8 cellular contexts compared by ENCODE assay signal in genomic region chr17:43905985-43906852, GRCh38. TPM values are rescaled to one million over a fixed set of nuclear protein-coding genes. Genes with fewer than 3 reads are reported as not detected.
A peak's percentile ranks its signal among the peaks of the same experiment; 100 is the strongest.
DNase-seq lines count a peak whose midpoint lies in the region; ATAC-seq and TF ChIP-seq lines count a peak whose summit lies in the region.

No MANE protein-coding gene starts in this region.

- H3K4me3 ChIP-seq in BE2C (ENCODE audit: low read depth, low read length) (peak overlapping the region; percentile 69), epithelial cell of proximal tubule (ENCODE audit: low read depth, low read length) (peak overlapping the region; percentile 55)

- H3K27ac ChIP-seq in temporal lobe (ENCODE audit: low read depth, low read length): peak overlapping the region; percentile 97

- DNase-seq in BE2C (peak; percentile 79), epithelial cell of proximal tubule (ENCODE audit: low read depth) (no peak), midbrain (lab: John Stamatoyannopoulos, UW) (peak; percentile 83), GM20000 (ENCODE audit: low spot score) (no peak)
- DNase-seq in activated CD4-positive, alpha-beta T cell treated with anti-CD3 and anti-CD28 coated beads, Interleukin-2, amount 50 U/mL, for 48 hours: peak; percentile 34 to 48

- peak overlapping the region; percentile 23 to 91 (median 65) for H3K4me3 Mint-ChIP-seq in IgD-negative memory B cell

- peaks cover 9% of the 10 kb centered on the region for H3K4me1 ChIP-seq in BE2C

- no peak for ATAC-seq in GM19467 (IDR thresholded peaks at IDR 0.05; ENCODE audit: unreplicated experiment)

- H3K27me3 ChIP-seq in BE2C: peaks cover 12% of the 10 kb centered on the region

- H3K27me3 Mint-ChIP-seq in IgD-negative memory B cell: peaks cover 50% of the 10 kb centered on the region

- H3K9me3 ChIP-seq in BE2C: no peaks in the 10 kb centered on the region

- no peak for TF ChIP-seq CTCF in BE2C (IDR thresholded peaks at IDR 0.05; ENCODE audit: low read depth, low read length)
- TF ChIP-seq CTCF in epithelial cell of proximal tubule (conservative IDR thresholded peaks at IDR 0.05; ENCODE audit: low read depth, low read length): no peak
- no peak for TF ChIP-seq CTCF in GM20000 (IDR thresholded peaks at IDR 0.05; ENCODE audit: extremely low read depth, missing control alignments)

- H3K9me3 Mint-ChIP-seq in IgD-negative memory B cell: no peaks in the 10 kb centered on the region

- H3K27ac Mint-ChIP-seq in IgD-negative memory B cell: no peak overlapping the region

- H3K4me1 Mint-ChIP-seq in IgD-negative memory B cell: peaks cover 5 to 8% (median 7%) of the 10 kb centered on the region in 3 donors

- H3K36me3 Mint-ChIP-seq in IgD-negative memory B cell: no peaks in the 10 kb centered on the region

- no peaks in the 10 kb centered on the region for H3K36me3 ChIP-seq in BE2C

RNA-seq across cellular contexts. Expression of gene MPP2, which starts 1.1 kb away (rescaled TPM):
- 6.1 TPM for polyA plus RNA-seq in BE2C (2012; ENCODE audit: insufficient read depth, insufficient read length, low read depth)
- polyA plus RNA-seq in IgD-negative memory B cell: 0.18 TPM
- total RNA-seq in epithelial cell of proximal tubule (2.5 and 14.1 TPM in 2 replicates), temporal lobe (16.0 TPM)

RNA-seq across cellular contexts. Expression of gene PPY, which starts 36.1 kb away (rescaled TPM):
- not detected for polyA plus RNA-seq in BE2C (2012; ENCODE audit: insufficient read depth, insufficient read length, low read depth)
- polyA plus RNA-seq in IgD-negative memory B cell: not detected
- not detected in 2 replicates for total RNA-seq in epithelial cell of proximal tubule
- total RNA-seq in temporal lobe: not detected

RNA-seq across cellular contexts. Expression of gene PYY, which starts 47.5 kb away (rescaled TPM):
- 4.2 TPM for polyA plus RNA-seq in BE2C (2012; ENCODE audit: insufficient read depth, insufficient read length, low read depth)
- polyA plus RNA-seq in IgD-negative memory B cell: not detected
- total RNA-seq in epithelial cell of proximal tubule (not detected in 2 replicates), temporal lobe (not detected)

RNA-seq across cellular contexts. Expression of gene CD300LG, which starts 59.2 kb away (rescaled TPM):
- not detected for polyA plus RNA-seq in BE2C (2012; ENCODE audit: insufficient read depth, insufficient read length, low read depth)
- polyA plus RNA-seq in IgD-negative memory B cell: not detected
- total RNA-seq in epithelial cell of proximal tubule (not detected in 2 replicates), temporal lobe (not detected)

Comparison
In these comparisons a context has a peak if more than half of its experiments do, and no peak if none do; other contexts are left out.
1. DNase-seq: peak in BE2C (single experiment), activated CD4-positive, alpha-beta T cell treated with anti-CD3 and anti-CD28 coated beads, Interleukin-2, amount 50 U/mL, for 48 hours (2 of 2) and midbrain (single experiment); none in epithelial cell of proximal tubule (single experiment) and GM20000 (single experiment).